10 cellular contexts compared by ENCODE assay signal in the genomic region with DNA sequence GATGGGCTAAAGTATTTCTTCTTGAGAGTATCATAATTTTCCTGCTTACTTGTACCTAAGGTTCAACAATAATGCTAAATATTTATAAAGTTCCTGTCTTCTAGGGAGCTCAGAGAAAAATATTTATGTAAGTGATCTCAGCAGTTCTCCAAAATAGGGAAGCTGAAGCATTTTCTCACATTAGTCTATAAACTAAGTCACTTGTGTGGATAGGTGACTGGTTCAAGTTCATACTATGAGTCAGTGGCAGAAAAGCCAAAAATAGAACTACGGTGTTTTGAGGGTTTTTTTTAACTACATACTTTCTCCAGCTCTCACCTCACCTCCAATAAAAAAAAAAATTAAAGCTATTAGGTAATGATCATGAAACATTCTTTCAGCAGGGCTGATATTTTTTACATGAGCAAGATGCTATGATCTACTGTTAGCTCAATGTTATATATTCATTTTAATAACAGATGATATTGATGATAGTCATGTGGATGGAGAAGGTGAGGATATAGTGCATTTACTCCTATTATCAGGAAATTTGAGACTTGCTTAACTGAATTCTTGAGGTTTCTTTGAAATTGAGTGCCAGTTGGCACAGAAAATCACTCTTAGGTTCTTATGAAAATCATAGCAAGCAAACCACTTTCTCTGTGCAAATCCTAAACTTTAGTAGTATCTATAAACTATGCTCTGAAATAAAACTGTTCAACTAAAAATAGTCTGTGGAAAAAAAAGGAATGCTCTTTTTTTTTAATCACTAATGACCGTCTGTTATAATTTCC. TPM values are rescaled to one million over a fixed set of nuclear protein-coding genes. Genes with fewer than 3 reads are reported as not detected.
DNase-seq lines count a peak whose midpoint lies in the region; ATAC-seq, FAIRE-seq and TF ChIP-seq lines count a peak whose summit lies in the region.
"Had no signal": no experiment of that assay in that cellular context is flagged by ENCODE, and none has a peak within 500 bp of the region (broad histone marks: within the 10 kb centered on the region; RNA-seq: fewer than 3 reads in every experiment).

No MANE protein-coding gene starts in this region.

- no peak for FAIRE-seq in urothelium cell line (lab: Jason Lieb, UNC)

- peaks cover 42% of the 10 kb centered on the region for H3K4me1 ChIP-seq in OCI-LY3 (ENCODE audit: low read length)

- peak; percentile 41 to 45 for ATAC-seq in activated T-cell treated with anti-CD3 and anti-CD28 coated beads, Interleukin-2, amount 50 U/mL, for 72 hours (replicated peaks in 1 of 2)
- peak; percentile 59 for ATAC-seq in HG02852 (IDR thresholded peaks at IDR 0.05; ENCODE audit: unreplicated experiment)

- H3K27ac Mint-ChIP-seq in activated T-cell treated with anti-CD3 and anti-CD28 coated beads, Interleukin-2, amount 50 U/mL, for 72 hours = no peak overlapping the region

- no peaks in the 10 kb centered on the region for H3K79me2 ChIP-seq in OCI-LY3 (ENCODE audit: low read length)

- H3K9me3 Mint-ChIP-seq in activated T-cell treated with anti-CD3 and anti-CD28 coated beads, Interleukin-2, amount 50 U/mL, for 72 hours = no peaks in the 10 kb centered on the region

- H3K9ac ChIP-seq in OCI-LY3 (ENCODE audit: low read length) = no peak overlapping the region

- no peak for DNase-seq in activated T-cell treated with anti-CD3 and anti-CD28 coated beads, Interleukin-2, amount 50 U/mL, for 72 hours
- DNase-seq in activated T-cell treated with anti-CD3 and anti-CD28 coated beads, Interleukin-2, amount 50 U/mL, for 1 hour = no peak
- peak; percentile 23 for DNase-seq in urothelium cell line (ENCODE audit: low spot score)
- no peak for DNase-seq in NCI-H82 (lab: John Stamatoyannopoulos, UW)
- no peak for DNase-seq in NCI-H1436 (lab: John Stamatoyannopoulos, UW)
- no peak for DNase-seq in middle frontal gyrus (ENCODE audit: extremely low spot score, low spot score)
- DNase-seq: activated CD8-positive, alpha-beta memory T cell treated with anti-CD3 and anti-CD28 coated beads, Interleukin-2, amount 50 U/mL, for 48 hours had no signal

- TF ChIP-seq CTCF in OCI-LY3 (IDR thresholded peaks at IDR 0.05; ENCODE audit: low read depth, low read length) = no peak

- no peak overlapping the region for H2AFZ ChIP-seq in OCI-LY3 (ENCODE audit: low read depth, low read length)

- H3K27me3 Mint-ChIP-seq in activated T-cell treated with anti-CD3 and anti-CD28 coated beads, Interleukin-2, amount 50 U/mL, for 72 hours (ENCODE audit: low read depth) = peaks cover 79% of the 10 kb centered on the region

- no peaks in the 10 kb centered on the region for H3K36me3 Mint-ChIP-seq in activated T-cell treated with anti-CD3 and anti-CD28 coated beads, Interleukin-2, amount 50 U/mL, for 72 hours (ENCODE audit: insufficient read depth in 2 of 2)

- H3K4me2 ChIP-seq in OCI-LY3 (ENCODE audit: low read length) = peak overlapping the region; percentile 80

- H4K20me1 ChIP-seq in OCI-LY3 (ENCODE audit: insufficient read depth, low read length) = peaks cover 6% of the 10 kb centered on the region

- H3K36me3 ChIP-seq in OCI-LY3 (replicated peaks; ENCODE audit: low read depth, low read length) = no peaks in the 10 kb centered on the region

- no peak overlapping the region for H3K4me3 Mint-ChIP-seq in activated T-cell treated with anti-CD3 and anti-CD28 coated beads, Interleukin-2, amount 50 U/mL, for 72 hours

- peaks cover 16% of the 10 kb centered on the region for H3K4me1 Mint-ChIP-seq in activated T-cell treated with anti-CD3 and anti-CD28 coated beads, Interleukin-2, amount 50 U/mL, for 72 hours (ENCODE audit: low read depth)

- H3K9me3 ChIP-seq in OCI-LY3 (ENCODE audit: insufficient read depth, low read length) = no peaks in the 10 kb centered on the region

- H3K27me3 ChIP-seq in OCI-LY3 (ENCODE audit: low read depth, low read length) = peaks cover 47% of the 10 kb centered on the region

- no peak overlapping the region for H3K27ac ChIP-seq in OCI-LY3 (ENCODE audit: low read length)

- H3K4me3 ChIP-seq in OCI-LY3 (ENCODE audit: low read length) = peak overlapping the region; percentile 41

RNA-seq across cellular contexts. Expression of a gene that starts 4.1 kb away (rescaled TPM):
- not detected for total RNA-seq in activated T-cell treated with anti-CD3 and anti-CD28 coated beads, Interleukin-2, amount 50 U/mL, for 72 hours
- total RNA-seq: A673 had no signal
